8 cellular contexts compared by ENCODE assay signal in genomic region chr7:28957822-28958234, GRCh38. TPM values are rescaled to one million over a fixed set of nuclear protein-coding genes. Genes with fewer than 3 reads are reported as not detected.
DNase-seq lines count a peak whose midpoint lies in the region; ATAC-seq and TF ChIP-seq lines count a peak whose summit lies in the region.
"Had no signal": no experiment of that assay in that cellular context is flagged by ENCODE, and none has a peak within 500 bp of the region (broad histone marks: within the 10 kb centered on the region; RNA-seq: fewer than 3 reads in every experiment).

No MANE protein-coding gene starts in this region.

- H3K9me3 Mint-ChIP-seq in MCF 10A (ENCODE audit: unreplicated experiment), result no peaks in the 10 kb centered on the region

- H3K4me1 ChIP-seq in stomach smooth muscle (ENCODE audit: control insufficient read depth, insufficient read depth, low read length), result peaks cover 40% of the 10 kb centered on the region

- ATAC-seq in HG02870 (IDR thresholded peaks at IDR 0.05; ENCODE audit: unreplicated experiment), result no peak
- no peak for ATAC-seq in GM21447 (IDR thresholded peaks at IDR 0.05; ENCODE audit: unreplicated experiment)

- no peak for TF ChIP-seq CTCF in HFF-Myc (IDR thresholded peaks at IDR 0.05; ENCODE audit: low read depth, low read length, missing control alignments)
- no peak for TF ChIP-seq CTCF in MCF 10A (IDR thresholded peaks at IDR 0.05; ENCODE audit: unreplicated experiment)
- no peak for TF ChIP-seq CTCF in kidney epithelial cell (IDR thresholded peaks at IDR 0.05; ENCODE audit: insufficient read depth, low read length, poor library complexity, severe bottlenecking)

- H3K27me3 Mint-ChIP-seq in MCF 10A (ENCODE audit: insufficient read depth, unreplicated experiment), result no peaks in the 10 kb centered on the region

- H3K36me3 ChIP-seq in kidney epithelial cell (ENCODE audit: control insufficient read depth, insufficient read depth, low read length), result no peaks in the 10 kb centered on the region
- H3K36me3 ChIP-seq in stomach smooth muscle (ENCODE audit: control insufficient read depth in 2 of 2, insufficient read depth in 2 of 2, low read length in 2 of 2), result no peaks in the 10 kb centered on the region

- no peak overlapping the region for H3K9ac ChIP-seq in stomach smooth muscle (ENCODE audit: low read length in 2 of 2)

- H3K4me1 Mint-ChIP-seq in MCF 10A (ENCODE audit: insufficient read depth, unreplicated experiment), result peaks cover 11% of the 10 kb centered on the region

- intact Hi-C loops in MCF 10A (cut with micrococcal nuclease), result no loop called here

- H3K27ac Mint-ChIP-seq in MCF 10A (ENCODE audit: low read depth, unreplicated experiment), result no peak overlapping the region

- H3K4me3 ChIP-seq in HFF-Myc (replicated peaks; ENCODE audit: low read depth, low read length) (peak overlapping the region; percentile 32), kidney epithelial cell (ENCODE audit: low read depth, low read length) (peak overlapping the region; percentile 35), stomach smooth muscle (ENCODE audit: low read length in 2 of 2) (peak overlapping the region; percentile 59 to 75)
- H3K4me3 ChIP-seq: SK-N-MC had no signal

- CTCF ChIA-PET in MCF 10A (lab: Yijun Ruan, JAX), result no interaction called here

- no TSS peak for BruUV-seq in MCF 10A (replicated peaks; lab: Mats Ljungman, UMichigan)

- no peak for DNase-seq in HFF-Myc (ENCODE audit: extremely low read depth, low read depth)
- DNase-seq in MCF 10A (ENCODE audit: unreplicated experiment), result no peak
- DNase-seq in kidney epithelial cell (ENCODE audit: low read depth), result no peak
- no peak for DNase-seq in stimulated activated CD4-positive, alpha-beta T cell treated with anti-CD3 and anti-CD28 coated beads, Interleukin-4, amount 100 ng/mL, for 1 hour

- H3K27me3 ChIP-seq in kidney epithelial cell (ENCODE audit: control insufficient read depth, insufficient read depth, low read length) (peaks cover 41% of the 10 kb centered on the region), stomach smooth muscle (ENCODE audit: control insufficient read depth in 1 of 2, insufficient read depth in 2 of 2, low read length in 2 of 2) (peaks cover 23 to 35% of the 10 kb centered on the region in 2 donors)

- POLR2A ChIA-PET in MCF 10A (lab: Yijun Ruan, JAX), result no interaction called here

- no peaks in the 10 kb centered on the region for H3K9me3 ChIP-seq in stomach smooth muscle (ENCODE audit: control insufficient read depth in 2 of 2, low read length in 2 of 2)

- H3K4me3 Mint-ChIP-seq in MCF 10A (ENCODE audit: unreplicated experiment), result peak overlapping the region; percentile 33

- H3K27ac ChIP-seq in stomach smooth muscle (ENCODE audit: low read length), result no peak overlapping the region
- H3K27ac ChIP-seq: SK-N-MC had no signal

- H3K36me3 Mint-ChIP-seq in MCF 10A (ENCODE audit: insufficient read depth, unreplicated experiment), result no peaks in the 10 kb centered on the region

RNA-seq across cellular contexts. Expression of gene TRIL, which starts 0.3 kb away (rescaled TPM):
- not detected in 2 replicates for total RNA-seq in MCF 10A (2022)
- total RNA-seq in kidney epithelial cell, result 0.75 and 1.3 TPM in 2 replicates
